In genomic region chr6:26536571-26537159, GRCh38 we compare ENCODE assay signal across 9 cellular contexts. TPM values are rescaled to one million over a fixed set of nuclear protein-coding genes. Genes with fewer than 3 reads are reported as not detected.
DNase-seq lines count a peak whose midpoint lies in the region; ATAC-seq, FAIRE-seq and TF ChIP-seq lines count a peak whose summit lies in the region.
"Had no signal": no experiment of that assay in that cellular context is flagged by ENCODE, and none has a peak within 500 bp of the region (broad histone marks: within the 10 kb centered on the region; RNA-seq: fewer than 3 reads in every experiment).

No MANE protein-coding gene starts in this region.

- peaks cover 62% of the 10 kb centered on the region for H3K4me1 Mint-ChIP-seq in CD8-positive, alpha-beta T cell (ENCODE audit: low read depth)

- H3K27ac Mint-ChIP-seq in CD8-positive, alpha-beta T cell, result peak overlapping the region; percentile 92

- peaks cover 39% of the 10 kb centered on the region for H3K4me1 ChIP-seq in CD8-positive, alpha-beta T cell (ENCODE audit: insufficient read depth, low read length)
- peaks cover 14 to 26% of the 10 kb centered on the region in 2 experiments for H3K4me1 ChIP-seq in K562 (replicated peaks in 1 of 2; ENCODE audit: control insufficient read depth in 2 of 2, insufficient read depth in 2 of 2, low read length in 2 of 2)

- H3K9me1 ChIP-seq in K562 (ENCODE audit: control insufficient read depth, insufficient read depth, low read length), result no peaks in the 10 kb centered on the region

- no peak for TF ChIP-seq CTCF in CD8-positive, alpha-beta T cell (IDR thresholded peaks at IDR 0.05)
- TF ChIP-seq CTCF in K562 (IDR thresholded peaks at IDR 0.05 in 2 of 3, conservative IDR thresholded peaks at IDR 0.05 in 1 of 3; ENCODE audit: insufficient read depth in 2 of 3, low read depth in 1 of 3, low read length in 3 of 3) (no peak), kidney epithelial cell (IDR thresholded peaks at IDR 0.05; ENCODE audit: insufficient read depth, low read length, poor library complexity, severe bottlenecking) (no peak), omental fat pad (IDR thresholded peaks at IDR 0.05) (no peak)

- no peaks in the 10 kb centered on the region for H3K36me3 ChIP-seq in CD8-positive, alpha-beta T cell (ENCODE audit: insufficient read depth, low read length)
- peaks cover 19% of the 10 kb centered on the region; the same call in 2 of the 3 replicates for H3K36me3 ChIP-seq in K562 (ENCODE audit: control insufficient read depth, insufficient read depth, low read length)
- no peaks in the 10 kb centered on the region for H3K36me3 ChIP-seq in kidney epithelial cell (ENCODE audit: control insufficient read depth, insufficient read depth, low read length)

- FAIRE-seq in K562 (lab: Jason Lieb, UNC), result no peak

- TF ChIP-seq EP300 in K562 (IDR thresholded peaks at IDR 0.05; ENCODE audit: low read length), result no peak

- peaks cover 2% of the 10 kb centered on the region for H3K27me3 Mint-ChIP-seq in CD8-positive, alpha-beta T cell (ENCODE audit: low read depth)

- peak overlapping the region; percentile 88 for H3K27ac ChIP-seq in CD8-positive, alpha-beta T cell (ENCODE audit: low read depth, low read length)
- peak overlapping the region; percentile 86 for H3K27ac ChIP-seq in K562 (ENCODE audit: extremely low read depth, low read depth, low read length)

- peak; percentile 4 for ATAC-seq in CD8-positive, alpha-beta T cell
- ATAC-seq in K562 (peak; percentile 11), GM19328 (IDR thresholded peaks at IDR 0.05; ENCODE audit: unreplicated experiment) (no peak), omental fat pad (ENCODE audit: low FRiP score) (no peak)

- peak overlapping the region; percentile 80 to 90 for H3K9ac ChIP-seq in K562 (ENCODE audit: insufficient read depth in 1 of 2, low read depth in 2 of 2, low read length in 2 of 2)

- CTCF ChIA-PET in CD8-positive, alpha-beta T cell (lab: Charles Lee), result interaction anchor here (1.1 to 2.7 kb wide), 8 partner anchors 9 to 213 kb away, joined by 3 to 13 read pairs (median 4); no protein-coding TSS in a partner anchor
- CTCF ChIA-PET in K562 (lab: Yijun Ruan, JAX; ENCODE audit: low intra/inter-chr PET ratio), result no interaction called here

- no peaks in the 10 kb centered on the region for H3K9me3 Mint-ChIP-seq in CD8-positive, alpha-beta T cell

- peaks cover 31% of the 10 kb centered on the region for H3K79me2 ChIP-seq in K562 (ENCODE audit: control insufficient read depth, insufficient read depth, low read length)

- in situ Hi-C loops in K562 (cut with MboI), result no loop called here

- DNase-seq in CD8-positive, alpha-beta T cell, result peak in 4 of 7 experiments; percentile 17 to 53 (median 38)
- DNase-seq in H4 (ENCODE audit: low spot score), result peak; percentile 54
- DNase-seq in OCI-M2 (lab: John Stamatoyannopoulos, UW; ENCODE audit: unreplicated experiment), result peak; percentile 88
- DNase-seq in K562 (ENCODE audit: extremely low read depth in 1 of 4, low spot score in 3 of 4), result peak in 1 of 4 experiments; percentile 71
- DNase-seq in kidney epithelial cell (ENCODE audit: low read depth), result no peak
- DNase-seq in stimulated activated CD4-positive, alpha-beta T cell treated with anti-CD3 and anti-CD28 coated beads, Interleukin-4, amount 100 ng/mL, for 1 hour, result peak; percentile 23
- no peak for DNase-seq in omental fat pad (ENCODE audit: low spot score)

- TF ChIP-seq POLR2A in K562 (conservative IDR thresholded peaks at IDR 0.05), result peak; percentile 19; the same call in 1 of the 2 replicates

- intact Hi-C loops in CD8-positive, alpha-beta T cell (cut with DNase I, micrococcal nuclease), result loop anchor here (1.0 to 10.0 kb wide), 9 partner anchors 15 to 1612 kb away; partner anchors contain the start of genes BTN2A1 (in 1 of the 2) and BTN3A3 (in 1 of the 2)
- intact Hi-C loops in K562 (cut with micrococcal nuclease), result loop anchor here (1.0 to 5.0 kb wide), 4 partner anchors 15 to 224 kb away; no protein-coding TSS in a partner anchor

- H3K4me3 Mint-ChIP-seq in CD8-positive, alpha-beta T cell, result peak overlapping the region; percentile 89

- POLR2A ChIA-PET in CD8-positive, alpha-beta T cell (lab: Charles Lee), result interaction anchor here (0.7 to 4.7 kb wide), 18 partner anchors 12 to 493 kb away, joined by 3 to 54 read pairs (median 6); a partner anchor contains a TSS
- POLR2A ChIA-PET in K562 (lab: Yijun Ruan, JAX), result interaction anchor here (0.6 to 4.2 kb wide), 19 partner anchors 10 to 433 kb away, joined by 3 to 26 read pairs (median 4); a partner anchor contains a TSS

- peaks cover 41% of the 10 kb centered on the region for H3K36me3 Mint-ChIP-seq in CD8-positive, alpha-beta T cell

- BruUV-seq in K562 (replicated peaks; lab: Mats Ljungman, UMichigan), result TSS peak; percentile 35

- no peaks in the 10 kb centered on the region; the same call in 1 of the 2 replicates for H4K20me1 ChIP-seq in K562 (replicated peaks; ENCODE audit: control insufficient read depth, insufficient read depth, low read length)

- no peak for TF ChIP-seq RAD21 in K562 (CRISPR knock-in tag; conservative IDR thresholded peaks at IDR 0.05 in 1 of 2, IDR thresholded peaks at IDR 0.05 in 1 of 2)

- peak overlapping the region; percentile 66 for H3K4me3 ChIP-seq in CD8-positive, alpha-beta T cell (ENCODE audit: low read depth, low read length)
- peak overlapping the region; percentile 67 for H3K4me3 ChIP-seq in K562
- peak overlapping the region; percentile 35 for H3K4me3 ChIP-seq in kidney epithelial cell (ENCODE audit: low read depth, low read length)

- no peaks in the 10 kb centered on the region for H3K9me3 ChIP-seq in CD8-positive, alpha-beta T cell (ENCODE audit: low read length)
- H3K9me3 ChIP-seq in K562 (replicated peaks; ENCODE audit: control insufficient read depth, insufficient read depth, low read depth, low read length), result no peaks in the 10 kb centered on the region

- WGBS in K562 (ENCODE audit: insufficient coverage, low coverage, missing lambda C conversion rate), result 3% methylated on average over 12 of the region's 12 CpGs

- H2AFZ ChIP-seq in K562 (ENCODE audit: low read depth, low read length), result peak overlapping the region; percentile 98

- no peaks in the 10 kb centered on the region for H3K27me3 ChIP-seq in CD8-positive, alpha-beta T cell (ENCODE audit: insufficient read depth, low read length)
- H3K27me3 ChIP-seq in K562 (ENCODE audit: control insufficient read depth in 2 of 2, insufficient read depth in 2 of 2, low read length in 2 of 2) (no peaks in the 10 kb centered on the region), kidney epithelial cell (ENCODE audit: control insufficient read depth, insufficient read depth, low read length) (no peaks in the 10 kb centered on the region)

- peak overlapping the region; percentile 94 for H3K4me2 ChIP-seq in K562 (ENCODE audit: insufficient read depth, low read length)

TF ChIP-seq in K562, 482 proteins besides CTCF, POLR2A, EP300 and RAD21 (continues in another document):
- TF ChIP-seq ZNF140 (CRISPR knock-in tag; IDR thresholded peaks at IDR 0.05) (no peak), HDAC6 (IDR thresholded peaks at IDR 0.05; ENCODE audit: low read depth, low read length) (no peak), MAFK (IDR thresholded peaks at IDR 0.05; ENCODE audit: low read length) (no peak), ZNF347 (CRISPR knock-in tag; IDR thresholded peaks at IDR 0.05; ENCODE audit: low read depth) (no peak), HDAC1 (IDR thresholded peaks at IDR 0.05) (no peak; a peak in 1 of 4 replicates)

RNA-seq across cellular contexts. Expression of gene HMGN4, which starts 1.5 kb away (rescaled TPM):
- 10 to 100 TPM; 24.8 to 33.7 TPM for total RNA-seq in CD8-positive, alpha-beta T cell
- total RNA-seq in H4 (2014; rRNA removed; shearing (Covaris generic)), result 88.8 and 104 TPM in 2 replicates
- 23.4 and 44.5 TPM in 2 replicates for total RNA-seq in K562 (2011; cell fraction: chromatin; rRNA removed; ENCODE audit: low replicate concordance)
- 13.5 and 15.3 TPM in 2 replicates for total RNA-seq in K562 (2011; cell fraction: nucleolus; rRNA removed)
- total RNA-seq in K562 (2011; cell fraction: nucleoplasm; rRNA removed), result 28.3 and 34.4 TPM in 2 replicates
- 71.8 and 87.5 TPM in 2 replicates for total RNA-seq in K562 (2014; rRNA removed)
- total RNA-seq in K562 (2014; rRNA removed; fragmentation: Illumina TruSeq; extraction: Trizol), result 134 and 145 TPM in 2 replicates
- 100 and 102 TPM in 2 replicates for total RNA-seq in K562 (2015; rRNA removed; fragmentation: Illumina TruSeq; extraction: Trizol)
- total RNA-seq in K562 (2021), result 78.8 and 79.9 TPM in 2 replicates
- 95.4 and 111 TPM in 2 replicates for polyA plus RNA-seq in K562 (2011; rRNA removed)
- 35.3 and 57.4 TPM in 2 replicates for polyA plus RNA-seq in K562 (2011; cell fraction: cytosol; rRNA removed)
- 24.5 and 38.9 TPM in 2 replicates for polyA plus RNA-seq in K562 (2011; cell fraction: nucleus; rRNA removed)
- polyA plus RNA-seq in K562 (2012), result 65.4 and 94.0 TPM in 2 replicates
- polyA plus RNA-seq in K562 (2014; fragmentation: Illumina TruSeq; extraction: Trizol), result 97.0 and 104 TPM in 2 replicates
- polyA plus RNA-seq in K562 (2014; fragmentation: Nextera tagmentation; extraction: Ambion mirVana), result 10 to 100 TPM; 35.4 to 41.1 TPM
- polyA plus RNA-seq in K562 (2014; rRNA removed), result 92.2 and 94.1 TPM in 2 replicates
- 76.2 and 81.4 TPM in 2 replicates for polyA minus RNA-seq in K562 (2011; rRNA and poly(A)+ RNA removed)
- 32.2 and 35.4 TPM in 2 replicates for polyA minus RNA-seq in K562 (2011; cell fraction: cytosol; rRNA and poly(A)+ RNA removed)
- polyA minus RNA-seq in K562 (2011; cell fraction: nucleus; rRNA and poly(A)+ RNA removed), result 8.2 and 16.9 TPM in 2 replicates
- total RNA-seq in kidney epithelial cell, result 78.1 and 88.5 TPM in 2 replicates
- 10 to 100 TPM; 57.5 to 64.1 (median 61.1) TPM for total RNA-seq in omental fat pad

RNA-seq across cellular contexts. Expression of gene BTN1A1, which starts 36.6 kb away (rescaled TPM):
- total RNA-seq in CD8-positive, alpha-beta T cell, result not detected
- not detected in 2 replicates for total RNA-seq in H4 (2014; rRNA removed; shearing (Covaris generic))
- total RNA-seq in K562 (2011; cell fraction: chromatin; rRNA removed; ENCODE audit: low replicate concordance), result not detected in 2 replicates
- total RNA-seq in K562 (2011; cell fraction: nucleolus; rRNA removed), result not detected in 2 replicates
- total RNA-seq in K562 (2011; cell fraction: nucleoplasm; rRNA removed), result not detected in 2 replicates
- 0.09 TPM in 1 of 2 replicates, not detected in the other for total RNA-seq in K562 (2014; rRNA removed)
- total RNA-seq in K562 (2014; rRNA removed; fragmentation: Illumina TruSeq; extraction: Trizol), result 0.15 TPM in 1 of 2 replicates, not detected in the other
- total RNA-seq in K562 (2015; rRNA removed; fragmentation: Illumina TruSeq; extraction: Trizol), result not detected in 2 replicates
- 0.09 TPM in 1 of 2 replicates, not detected in the other for total RNA-seq in K562 (2021)
- 0.04 TPM in 2 replicates for polyA plus RNA-seq in K562 (2011; rRNA removed)
- polyA plus RNA-seq in K562 (2011; cell fraction: cytosol; rRNA removed), result 0.01 TPM in 1 of 2 replicates, not detected in the other
- polyA plus RNA-seq in K562 (2011; cell fraction: nucleus; rRNA removed), result not detected in 2 replicates
- 0.04 and 0.05 TPM in 2 replicates for polyA plus RNA-seq in K562 (2012)
- 0.06 TPM in 1 of 2 replicates, not detected in the other for polyA plus RNA-seq in K562 (2014; fragmentation: Illumina TruSeq; extraction: Trizol)
- under 1 TPM in 1 of 2 experiments, not detected in 1; 0.01 TPM for polyA plus RNA-seq in K562 (2014; fragmentation: Nextera tagmentation; extraction: Ambion mirVana)
- polyA plus RNA-seq in K562 (2014; rRNA removed), result not detected in 2 replicates
- not detected in 2 replicates for polyA minus RNA-seq in K562 (2011; rRNA and poly(A)+ RNA removed)
- polyA minus RNA-seq in K562 (2011; cell fraction: cytosol; rRNA and poly(A)+ RNA removed), result not detected in 2 replicates
- polyA minus RNA-seq in K562 (2011; cell fraction: nucleus; rRNA and poly(A)+ RNA removed), result not detected in 2 replicates
- total RNA-seq in kidney epithelial cell, result not detected in 2 replicates
- not detected for total RNA-seq in omental fat pad
- total RNA-seq: T-helper 1 cell treated with Interleukin-12 subunit alpha and Interleukin-12 subunit beta and Interleukin-4 antibody, amounts not matched to agents 30 ng/mL and 1 ng/mL, for 36 hours had no signal

Comparison
In these comparisons a context has a peak if more than half of its experiments do, and no peak if none do; other contexts are left out.
1. ATAC-seq: peak in CD8-positive, alpha-beta T cell (single experiment) and K562 (single experiment); none in GM19328 (single experiment) and omental fat pad (single experiment).
2. DNase-seq: peak in CD8-positive, alpha-beta T cell (4 of 7), H4 (single experiment), OCI-M2 (single experiment) and stimulated activated CD4-positive, alpha-beta T cell treated with anti-CD3 and anti-CD28 coated beads, Interleukin-4, amount 100 ng/mL, for 1 hour (single experiment); none in kidney epithelial cell (single experiment) and omental fat pad (single experiment).
3. Peak in every context shown above with its lines, with median percentiles within 50 percentile points of each other: H3K4me3 ChIP-seq.